ENCODE assay signal across 14 cellular contexts in genomic region chr6:144597511-144597910, GRCh38.
"Had no signal": no experiment of that assay in that cellular context is flagged by ENCODE, and none has a peak within 500 bp of the region (broad histone marks: within the 10 kb centered on the region; RNA-seq: fewer than 3 reads in every experiment).

No MANE protein-coding gene starts in this region.

- ATAC-seq: left ventricle myocardium superior; naive thymus-derived CD8-positive, alpha-beta T cell; right cardiac atrium; SK-N-SH treated with all-trans-retinoic acid at 6 μM for 48 hours had no signal

- H3K27ac Mint-ChIP-seq: activated naive CD8-positive, alpha-beta T cell treated with anti-CD3 and anti-CD28 coated beads, Interleukin-2, amount 10 ng/mL, durations not matched to agents 7 days and 5 days; memory B cell had no signal

- H3K4me3 Mint-ChIP-seq: activated naive CD8-positive, alpha-beta T cell treated with anti-CD3 and anti-CD28 coated beads, Interleukin-2, amount 10 ng/mL, durations not matched to agents 7 days and 5 days; memory B cell; naive thymus-derived CD8-positive, alpha-beta T cell had no signal

- DNase-seq: activated naive CD8-positive, alpha-beta T cell treated with anti-CD3 and anti-CD28 coated beads, Interleukin-2, amount 10 ng/mL, durations not matched to agents 7 days and 5 days; anterior cingulate cortex; cerebellar nuclear complex; effector CD8-positive, alpha-beta T cell; foreskin fibroblast; glutamatergic neuron; hypothalamus; left ventricle myocardium superior; naive thymus-derived CD8-positive, alpha-beta T cell; posterior cingulate gyrus; right cardiac atrium; SHP77 had no signal

- H3K27me3 Mint-ChIP-seq: activated naive CD8-positive, alpha-beta T cell treated with anti-CD3 and anti-CD28 coated beads, Interleukin-2, amount 10 ng/mL, durations not matched to agents 7 days and 5 days; memory B cell; naive thymus-derived CD8-positive, alpha-beta T cell had no signal
